ENCODE assay signal across 9 cellular contexts in genomic region chr1:247936965-247937734, GRCh38. TPM values are rescaled to one million over a fixed set of nuclear protein-coding genes. Genes with fewer than 3 reads are reported as not detected.
DNase-seq lines count a peak whose midpoint lies in the region; ATAC-seq and TF ChIP-seq lines count a peak whose summit lies in the region.
"Not testable (repeated sequence)": the region's sequence is repeated elsewhere in the genome, so short reads cannot be mapped to it uniquely, and the experiment has no call there.
"Had no signal": no experiment of that assay in that cellular context is flagged by ENCODE, and none has a peak within 500 bp of the region (broad histone marks: within the 10 kb centered on the region; RNA-seq: fewer than 3 reads in every experiment).

No MANE protein-coding gene starts in this region.

- intact Hi-C loops in lower lobe of right lung (cut with DNase I): not testable (repeated sequence)

- not testable (repeated sequence) for H3K9me3 ChIP-seq in lower lobe of right lung

- H3K36me3 ChIP-seq in lower lobe of right lung: not testable (repeated sequence)

- not testable (repeated sequence) for H3K4me1 ChIP-seq in lower lobe of right lung

- H3K27ac Mint-ChIP-seq in activated CD8-positive, alpha-beta memory T cell treated with anti-CD3 and anti-CD28 coated beads, Interleukin-2, amount 10 ng/mL, durations not matched to agents 7 days and 5 days: not testable (repeated sequence)

- H3K4me1 Mint-ChIP-seq in activated CD8-positive, alpha-beta memory T cell treated with anti-CD3 and anti-CD28 coated beads, Interleukin-2, amount 10 ng/mL, durations not matched to agents 7 days and 5 days: not testable (repeated sequence)

- CTCF ChIA-PET in activated CD8-positive, alpha-beta memory T cell treated with anti-CD3 and anti-CD28 coated beads, Interleukin-2, amount 10 ng/mL, durations not matched to agents 7 days and 5 days (lab: Charles Lee): interaction anchor here (1.5 to 1.7 kb wide), 2 partner anchors 15 to 31 kb away, joined by 3 read pairs; no protein-coding TSS in a partner anchor

- not testable (repeated sequence) for H3K27me3 ChIP-seq in lower lobe of right lung (ENCODE audit: low read depth)

- not testable (repeated sequence) for H3K27me3 Mint-ChIP-seq in activated CD8-positive, alpha-beta memory T cell treated with anti-CD3 and anti-CD28 coated beads, Interleukin-2, amount 10 ng/mL, durations not matched to agents 7 days and 5 days

- not testable (repeated sequence) for H3K9me3 Mint-ChIP-seq in activated CD8-positive, alpha-beta memory T cell treated with anti-CD3 and anti-CD28 coated beads, Interleukin-2, amount 10 ng/mL, durations not matched to agents 7 days and 5 days (ENCODE audit: low read depth)

- DNase-seq in CD1c-positive myeloid dendritic cell (ENCODE audit: extremely low spot score): peak; percentile 86
- peak; percentile 47 for DNase-seq in NK-92 (lab: John Stamatoyannopoulos, UW; ENCODE audit: unreplicated experiment)
- DNase-seq in activated CD8-positive, alpha-beta memory T cell treated with anti-CD3 and anti-CD28 coated beads, Interleukin-2, amount 10 ng/mL, durations not matched to agents 7 days and 5 days: peak; percentile 85
- peak; percentile 46 for DNase-seq in effector CD4-positive, alpha-beta T cell
- peak; percentile 87 for DNase-seq in lower lobe of right lung
- peak in 2 of 3 donors; percentile 67 to 91 for DNase-seq in stimulated activated CD4-positive, alpha-beta T cell treated with anti-CD3 and anti-CD28 coated beads, TNF-alpha, amount 100 ng/mL, for 1 hour (ENCODE audit: low read depth in 3 of 3, low spot score in 1 of 3)

- ATAC-seq in GM19452 (IDR thresholded peaks at IDR 0.05; ENCODE audit: unreplicated experiment) (peak; percentile 100), HG03342 (IDR thresholded peaks at IDR 0.05; ENCODE audit: unreplicated experiment) (peak; percentile 100), lower lobe of right lung (peak; percentile 81 to 94)
- ATAC-seq in activated CD8-positive, alpha-beta memory T cell treated with anti-CD3 and anti-CD28 coated beads, Interleukin-2, amount 10 ng/mL, durations not matched to agents 7 days and 5 days: peak; percentile 100

- peak; percentile 62 for TF ChIP-seq CTCF in lower lobe of right lung (IDR thresholded peaks at IDR 0.05)

- not testable (repeated sequence) for H3K27ac ChIP-seq in lower lobe of right lung

- not testable (repeated sequence) for H3K36me3 Mint-ChIP-seq in activated CD8-positive, alpha-beta memory T cell treated with anti-CD3 and anti-CD28 coated beads, Interleukin-2, amount 10 ng/mL, durations not matched to agents 7 days and 5 days

- H3K4me3 Mint-ChIP-seq in activated CD8-positive, alpha-beta memory T cell treated with anti-CD3 and anti-CD28 coated beads, Interleukin-2, amount 10 ng/mL, durations not matched to agents 7 days and 5 days: peak overlapping the region; percentile 66

- peak overlapping the region; percentile 37 for H3K4me3 ChIP-seq in lower lobe of right lung

RNA-seq across cellular contexts. Expression of gene OR2L8, which starts 11.5 kb away (rescaled TPM):
- total RNA-seq in activated CD8-positive, alpha-beta memory T cell treated with anti-CD3 and anti-CD28 coated beads, Interleukin-2, amount 10 ng/mL, durations not matched to agents 7 days and 5 days: not detected
- not detected for total RNA-seq in lower lobe of right lung

RNA-seq across cellular contexts. Expression of gene OR2AJ1, which starts 12.5 kb away (rescaled TPM):
- total RNA-seq in activated CD8-positive, alpha-beta memory T cell treated with anti-CD3 and anti-CD28 coated beads, Interleukin-2, amount 10 ng/mL, durations not matched to agents 7 days and 5 days: not detected
- not detected for total RNA-seq in lower lobe of right lung
- total RNA-seq: T-helper 2 cell treated with Interferon-gamma antibody and Interleukin-4, amounts not matched to agents 100 ng/mL and 5 ng/mL, for 36 hours had no signal

RNA-seq across cellular contexts. Expression of gene OR2T8, which starts 17.1 kb away (rescaled TPM):
- not detected for total RNA-seq in activated CD8-positive, alpha-beta memory T cell treated with anti-CD3 and anti-CD28 coated beads, Interleukin-2, amount 10 ng/mL, durations not matched to agents 7 days and 5 days
- total RNA-seq in lower lobe of right lung: not detected
- total RNA-seq: T-helper 2 cell treated with Interferon-gamma antibody and Interleukin-4, amounts not matched to agents 100 ng/mL and 5 ng/mL, for 36 hours had no signal

RNA-seq across cellular contexts. Expression of gene OR2AK2, which starts 27.9 kb away (rescaled TPM):
- total RNA-seq in activated CD8-positive, alpha-beta memory T cell treated with anti-CD3 and anti-CD28 coated beads, Interleukin-2, amount 10 ng/mL, durations not matched to agents 7 days and 5 days: not detected
- not detected for total RNA-seq in lower lobe of right lung
- total RNA-seq: T-helper 2 cell treated with Interferon-gamma antibody and Interleukin-4, amounts not matched to agents 100 ng/mL and 5 ng/mL, for 36 hours had no signal

RNA-seq across cellular contexts. Expression of gene OR2W3, which starts 41.8 kb away (rescaled TPM):
- total RNA-seq in activated CD8-positive, alpha-beta memory T cell treated with anti-CD3 and anti-CD28 coated beads, Interleukin-2, amount 10 ng/mL, durations not matched to agents 7 days and 5 days: not detected
- total RNA-seq in lower lobe of right lung: 1.2 TPM
